ENCODE assay signal across 7 cellular contexts in the genomic region with DNA sequence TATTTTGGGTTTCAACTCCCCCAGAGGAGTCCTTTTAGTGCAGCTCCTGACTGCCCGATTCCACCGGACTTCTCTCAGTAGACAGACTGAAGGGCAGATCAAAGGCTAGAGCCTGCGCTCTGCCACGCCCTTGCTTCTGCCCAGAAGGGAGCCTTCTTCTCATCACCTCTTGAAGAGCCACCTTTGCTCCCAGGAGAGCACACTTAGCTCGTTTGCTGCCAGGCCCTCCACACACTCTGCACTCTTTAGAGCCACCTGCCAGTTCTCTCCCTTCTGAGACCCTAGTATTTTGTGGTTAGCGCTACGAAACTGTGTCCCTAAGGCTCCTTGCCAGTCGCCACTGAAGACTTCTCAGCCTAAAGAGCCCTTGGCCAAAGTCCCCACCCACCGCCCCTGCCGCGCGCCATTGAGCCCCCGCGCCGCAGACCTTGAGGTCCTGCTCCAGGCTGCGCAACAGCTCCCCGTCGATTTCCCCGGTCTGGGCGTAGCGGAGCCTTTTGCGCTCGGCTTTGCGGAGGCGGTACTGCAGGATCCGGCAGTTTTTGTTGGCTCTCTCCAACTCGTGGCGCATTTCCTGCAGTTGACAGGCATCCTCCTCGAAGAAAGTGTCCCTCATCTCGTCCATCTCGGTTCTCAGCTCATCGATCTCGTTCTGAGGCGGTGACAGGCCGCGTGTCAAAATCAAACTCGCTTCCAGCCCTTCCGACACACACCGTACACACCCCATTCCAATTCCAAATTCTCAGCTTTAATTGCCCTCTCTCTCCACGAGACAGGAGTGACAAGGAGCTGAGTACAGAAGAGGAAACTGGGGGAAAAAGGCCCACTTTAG. TPM values are rescaled to one million over a fixed set of nuclear protein-coding genes. Genes with fewer than 3 reads are reported as not detected.
DNase-seq lines count a peak whose midpoint lies in the region; ATAC-seq and TF ChIP-seq lines count a peak whose summit lies in the region.

No MANE protein-coding gene starts in this region.

- H3K36me3 ChIP-seq in HCT116 (ENCODE audit: control insufficient read depth in 1 of 2, insufficient read depth in 2 of 2, low read length in 2 of 2): no peaks in the 10 kb centered on the region
- peaks cover 4% of the 10 kb centered on the region for H3K36me3 ChIP-seq in effector memory CD4-positive, alpha-beta T cell (ENCODE audit: control insufficient read depth, insufficient read depth, low read length)

- TF ChIP-seq POLR2A in HCT116 (IDR thresholded peaks at IDR 0.05; ENCODE audit: borderline replicate concordance, extremely low read depth, insufficient read depth, insufficient read length): no peak

- TF ChIP-seq CTCF in HCT116 (IDR thresholded peaks at IDR 0.05 in 2 of 3, conservative IDR thresholded peaks at IDR 0.05 in 1 of 3; ENCODE audit: borderline replicate concordance in 1 of 3, insufficient read depth in 1 of 3, low read depth in 2 of 3, low read length in 2 of 3): no peak
- no peak for TF ChIP-seq CTCF in GM10248 (IDR thresholded peaks at IDR 0.05; ENCODE audit: control extremely low read depth, extremely low read depth, low read depth, missing control alignments)

- no peak for TF ChIP-seq RAD21 in HCT116 (IDR thresholded peaks at IDR 0.05; ENCODE audit: low read depth)

- ATAC-seq in HCT116: no peak
- no peak for ATAC-seq in stimulated activated naive CD8-positive, alpha-beta T cell treated with anti-CD3 and anti-CD28 coated beads, Interleukin-15, Interleukin-2, amounts not matched to agents 100 U/mL and 50 U/mL, for 24 hours
- ATAC-seq in HG02642 (IDR thresholded peaks at IDR 0.05; ENCODE audit: poor library complexity, unreplicated experiment): no peak

- peaks cover 42% of the 10 kb centered on the region for H3K4me1 Mint-ChIP-seq in activated CD4-positive, alpha-beta T cell treated with anti-CD3 and anti-CD28 coated beads, Interleukin-2, amount 10 ng/mL, durations not matched to agents 7 days and 5 days

- no peak overlapping the region for H3K27ac ChIP-seq in HCT116 (ENCODE audit: low read depth, low read length)
- peak overlapping the region; percentile 58 for H3K27ac ChIP-seq in effector memory CD4-positive, alpha-beta T cell (ENCODE audit: insufficient read depth, low read length, poor library complexity, severe bottlenecking)

- RAD21 ChIA-PET in HCT116 (lab: Charles Lee; ENCODE audit: low non-redundant PET in 1 of 2, low total read pairs in 2 of 2, uncharacterized antibody in 2 of 2, unreplicated experiment in 2 of 2): no interaction called here

- no peaks in the 10 kb centered on the region for H4K20me1 ChIP-seq in HCT116 (ENCODE audit: insufficient read depth)

- peaks cover 41% of the 10 kb centered on the region for H3K27me3 Mint-ChIP-seq in activated CD4-positive, alpha-beta T cell treated with anti-CD3 and anti-CD28 coated beads, Interleukin-2, amount 10 ng/mL, durations not matched to agents 7 days and 5 days

- H3K9me2 ChIP-seq in HCT116 (ENCODE audit: insufficient read depth): no peaks in the 10 kb centered on the region

- no peaks in the 10 kb centered on the region for H3K79me2 ChIP-seq in HCT116 (ENCODE audit: insufficient read depth, low read length)

- no peaks in the 10 kb centered on the region for H3K9me3 Mint-ChIP-seq in activated CD4-positive, alpha-beta T cell treated with anti-CD3 and anti-CD28 coated beads, Interleukin-2, amount 10 ng/mL, durations not matched to agents 7 days and 5 days

- intact Hi-C loops in HCT116 (cut with micrococcal nuclease): no loop called here

- BruUV-seq in HCT116 (replicated peaks; lab: Mats Ljungman, UMichigan): no TSS peak

- no peak overlapping the region for H2AFZ ChIP-seq in HCT116 (ENCODE audit: low read depth, low read length, poor library complexity, severe bottlenecking)

- H3K27ac Mint-ChIP-seq in activated CD4-positive, alpha-beta T cell treated with anti-CD3 and anti-CD28 coated beads, Interleukin-2, amount 10 ng/mL, durations not matched to agents 7 days and 5 days: peak overlapping the region; percentile 65

- peak overlapping the region; percentile 78; the same call in 1 of the 2 replicates for H3K4me2 ChIP-seq in HCT116 (ENCODE audit: low read length)

- no peaks in the 10 kb centered on the region for H3K9me3 ChIP-seq in HCT116 (ENCODE audit: control insufficient read depth in 1 of 2, insufficient read depth in 1 of 2, low read depth in 1 of 2, low read length in 2 of 2)
- H3K9me3 ChIP-seq in effector memory CD4-positive, alpha-beta T cell (ENCODE audit: control insufficient read depth, low read length): no peaks in the 10 kb centered on the region

- H3K4me3 ChIP-seq in HCT116 (replicated peaks in 1 of 2; ENCODE audit: low read depth in 1 of 2, low read length in 2 of 2): no peak overlapping the region
- peak overlapping the region; percentile 82 for H3K4me3 ChIP-seq in effector memory CD4-positive, alpha-beta T cell (ENCODE audit: insufficient read depth, low read depth, low read length, poor library complexity, severe bottlenecking)

- CTCF ChIA-PET in HCT116 (lab: Charles Lee): interaction anchor here (3.3 kb wide), 1 partner anchor 16 kb away, joined by 24 read pairs; no protein-coding TSS in a partner anchor
- CTCF ChIA-PET in activated CD4-positive, alpha-beta T cell treated with anti-CD3 and anti-CD28 coated beads, Interleukin-2, amount 10 ng/mL, durations not matched to agents 7 days and 5 days (lab: Charles Lee): interaction anchor here (0.6 to 4.9 kb wide), 12 partner anchors 8 to 1617 kb away, joined by 3 to 43 read pairs (median 12); a partner anchor contains a TSS
- CTCF ChIA-PET in GM10248 (lab: Yijun Ruan, JAX): interaction anchor here (0.8 to 4.8 kb wide), 12 partner anchors 8 to 324 kb away, joined by 3 to 31 read pairs (median 3); no protein-coding TSS in a partner anchor

- peaks cover 0 to 4% of the 10 kb centered on the region in 2 experiments; a peak in 1 of 4 replicates for H3K4me1 ChIP-seq in HCT116 (ENCODE audit: control insufficient read depth in 1 of 2, insufficient read depth in 2 of 2, low read length in 2 of 2)
- H3K4me1 ChIP-seq in effector memory CD4-positive, alpha-beta T cell (ENCODE audit: control insufficient read depth, insufficient read depth, low read length, poor library complexity, severe bottlenecking): peaks cover 24% of the 10 kb centered on the region

- H3K4me3 Mint-ChIP-seq in activated CD4-positive, alpha-beta T cell treated with anti-CD3 and anti-CD28 coated beads, Interleukin-2, amount 10 ng/mL, durations not matched to agents 7 days and 5 days: peak overlapping the region; percentile 81

- DNase-seq in HCT116 (ENCODE audit: low read depth, low spot score) (no peak), midbrain (lab: John Stamatoyannopoulos, UW) (peak; percentile 55), GM10248 (ENCODE audit: extremely low spot score) (no peak)
- DNase-seq in activated CD4-positive, alpha-beta T cell treated with anti-CD3 and anti-CD28 coated beads, Interleukin-2, amount 10 ng/mL, durations not matched to agents 7 days and 5 days: peak; percentile 57
- peak in 2 of 3 donors; percentile 43 for DNase-seq in effector memory CD4-positive, alpha-beta T cell
- DNase-seq in stimulated activated naive CD8-positive, alpha-beta T cell treated with anti-CD3 and anti-CD28 coated beads, Interleukin-15, Interleukin-2, amounts not matched to agents 100 U/mL and 50 U/mL, for 24 hours: peak; percentile 51

- H3K36me3 Mint-ChIP-seq in activated CD4-positive, alpha-beta T cell treated with anti-CD3 and anti-CD28 coated beads, Interleukin-2, amount 10 ng/mL, durations not matched to agents 7 days and 5 days (ENCODE audit: low read depth): peaks cover 16% of the 10 kb centered on the region

- no peaks in the 10 kb centered on the region for H3K27me3 ChIP-seq in HCT116 (ENCODE audit: insufficient read depth, low read length)
- H3K27me3 ChIP-seq in effector memory CD4-positive, alpha-beta T cell (replicated peaks; ENCODE audit: control insufficient read depth, insufficient read depth, low read length, poor library complexity, severe bottlenecking): peaks cover 6% of the 10 kb centered on the region

- no peak overlapping the region for H3K9ac ChIP-seq in HCT116 (ENCODE audit: low read length)

- POLR2A ChIA-PET in HCT116 (lab: Charles Lee) (interaction anchor here (1.1 kb wide), 1 partner anchor 12 kb away, joined by 3 read pairs; no protein-coding TSS in a partner anchor), GM10248 (lab: Yijun Ruan, JAX) (interaction anchor here (0.6 kb wide), 1 partner anchor 1707 kb away, joined by 5 read pairs; no protein-coding TSS in a partner anchor)
- POLR2A ChIA-PET in activated CD4-positive, alpha-beta T cell treated with anti-CD3 and anti-CD28 coated beads, Interleukin-2, amount 10 ng/mL, durations not matched to agents 7 days and 5 days (lab: Charles Lee): no interaction called here

TF ChIP-seq in HCT116, 20 proteins besides CTCF, POLR2A, EP300 and RAD21:
- no peak for TF ChIP-seq CEBPB (IDR thresholded peaks at IDR 0.05; ENCODE audit: low read depth)
- peak; percentile 24 for TF ChIP-seq TCF7L2 (IDR thresholded peaks at IDR 0.05; ENCODE audit: borderline replicate concordance, extremely low read depth, insufficient read depth, insufficient read length)
- no peak for TF ChIP-seq YY1 (IDR thresholded peaks at IDR 0.05; ENCODE audit: extremely low read depth, insufficient replicate concordance, low read depth, low read length)
- TF ChIP-seq, protein P1, sequence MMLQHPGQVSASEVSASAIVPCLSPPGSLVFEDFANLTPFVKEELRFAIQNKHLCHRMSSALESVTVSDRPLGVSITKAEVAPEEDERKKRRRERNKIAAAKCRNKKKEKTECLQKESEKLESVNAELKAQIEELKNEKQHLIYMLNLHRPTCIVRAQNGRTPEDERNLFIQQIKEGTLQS (IDR thresholded peaks at IDR 0.05): no peak

RNA-seq across cellular contexts. Expression of a gene that starts 55.4 kb away (rescaled TPM):
- 0.25 TPM for total RNA-seq in HCT116 (2021; ENCODE audit: unreplicated experiment)
- 0.05 TPM in 1 of 2 replicates, not detected in the other for polyA plus RNA-seq in HCT116 (2012)
- total RNA-seq in activated CD4-positive, alpha-beta T cell treated with anti-CD3 and anti-CD28 coated beads, Interleukin-2, amount 10 ng/mL, durations not matched to agents 7 days and 5 days: 1 to 10 TPM; 2.7 to 4.4 TPM

Comparison
In these comparisons a context has a peak if more than half of its experiments do, and no peak if none do; other contexts are left out.
1. DNase-seq: peak in activated CD4-positive, alpha-beta T cell treated with anti-CD3 and anti-CD28 coated beads, Interleukin-2, amount 10 ng/mL, durations not matched to agents 7 days and 5 days (single experiment), effector memory CD4-positive, alpha-beta T cell (2 of 3), midbrain (single experiment) and stimulated activated naive CD8-positive, alpha-beta T cell treated with anti-CD3 and anti-CD28 coated beads, Interleukin-15, Interleukin-2, amounts not matched to agents 100 U/mL and 50 U/mL, for 24 hours (single experiment); none in HCT116 (single experiment) and GM10248 (single experiment).